In the genomic region with DNA sequence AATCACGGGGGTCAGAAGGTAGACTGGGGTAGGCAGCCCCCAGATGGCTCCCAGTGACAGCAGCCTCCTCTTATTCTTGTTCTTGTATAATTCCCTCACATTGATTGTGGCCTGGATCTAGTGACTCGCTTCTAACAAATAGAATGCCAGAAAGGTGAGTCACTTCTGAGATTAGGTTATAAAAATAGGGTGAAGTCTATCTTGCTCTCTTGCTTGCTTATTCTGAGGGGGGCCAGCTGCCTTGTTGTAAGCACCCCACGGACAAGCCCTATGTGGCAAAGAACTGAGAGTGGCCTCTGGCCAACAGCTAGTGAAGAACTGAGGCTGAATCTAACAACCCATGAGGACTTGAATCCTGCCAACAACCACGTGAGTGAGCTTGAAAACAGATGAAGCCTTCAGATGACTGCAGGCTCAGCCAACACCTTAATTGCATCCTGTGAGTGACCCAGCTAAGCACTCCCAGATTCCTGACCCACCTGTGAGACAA, we compare ENCODE assay signal across 9 cellular contexts. TPM values are rescaled to one million over a fixed set of nuclear protein-coding genes. Genes with fewer than 3 reads are reported as not detected.
DNase-seq lines count a peak whose midpoint lies in the region; ATAC-seq, FAIRE-seq and TF ChIP-seq lines count a peak whose summit lies in the region.
"Had no signal": no experiment of that assay in that cellular context is flagged by ENCODE, and none has a peak within 500 bp of the region (broad histone marks: within the 10 kb centered on the region; RNA-seq: fewer than 3 reads in every experiment).

No MANE protein-coding gene starts in this region.

- CTCF ChIA-PET in Calu3 (lab: Charles Lee) = interaction anchor here (1.0 to 1.4 kb wide), 4 partner anchors 29 to 262 kb away, joined by 3 read pairs; no protein-coding TSS in a partner anchor

- peak overlapping the region; percentile 92 for H3K27ac Mint-ChIP-seq in Calu3 (ENCODE audit: unreplicated experiment)

- peak; percentile 61 for DNase-seq in Calu3
- DNase-seq in RCC 7860 (ENCODE audit: low spot score) = peak; percentile 75
- peak; percentile 67 for DNase-seq in fibroblast of mammary gland (ENCODE audit: low read depth)
- DNase-seq in occipital lobe (lab: John Stamatoyannopoulos, UW) = peak; percentile 29
- DNase-seq in NCI-H774 (lab: John Stamatoyannopoulos, UW) = no peak
- no peak for DNase-seq in NAMALWA (ENCODE audit: low spot score)
- no peak for DNase-seq in erythroblast (lab: John Stamatoyannopoulos, UW)
- DNase-seq: activated CD4-positive, alpha-beta T cell treated with anti-CD3 and anti-CD28 coated beads, Interleukin-2, amount 50 U/mL, for 48 hours had no signal

- peak; percentile 10 for FAIRE-seq in RCC 7860 (lab: Jason Lieb, UNC)

- ATAC-seq in GM18867 (IDR thresholded peaks at IDR 0.05; ENCODE audit: unreplicated experiment) = no peak

- H3K27me3 Mint-ChIP-seq in Calu3 (ENCODE audit: unreplicated experiment) = no peaks in the 10 kb centered on the region

- H3K9me3 Mint-ChIP-seq in Calu3 (ENCODE audit: low read depth, unreplicated experiment) = peaks cover 3% of the 10 kb centered on the region

- intact Hi-C loops in Calu3 (cut with micrococcal nuclease; ENCODE audit: unreplicated experiment) = loop anchor here (10.0 kb wide), 1 partner anchor 260 kb away; the partner anchor contains the start of gene KDM3A

- H3K4me3 Mint-ChIP-seq in Calu3 (ENCODE audit: low read depth, unreplicated experiment) = peak overlapping the region; percentile 66

- TF ChIP-seq POLR2A in erythroblast (IDR thresholded peaks at IDR 0.05; ENCODE audit: low read length) = no peak

- H3K4me3 ChIP-seq in fibroblast of mammary gland (ENCODE audit: control insufficient read depth, low read depth, low read length) = no peak overlapping the region

- BruUV-seq in Calu3 (replicated peaks; lab: Mats Ljungman, UMichigan) = TSS peak; percentile 78

- no peak for TF ChIP-seq CTCF in Calu3 (IDR thresholded peaks at IDR 0.05; ENCODE audit: unreplicated experiment)
- no peak for TF ChIP-seq CTCF in fibroblast of mammary gland (conservative IDR thresholded peaks at IDR 0.05; ENCODE audit: control insufficient read depth, insufficient read depth, low read depth, low read length)

- H3K4me1 Mint-ChIP-seq in Calu3 (ENCODE audit: low read depth, unreplicated experiment) = peaks cover 41% of the 10 kb centered on the region

- peaks cover 18% of the 10 kb centered on the region for H3K36me3 Mint-ChIP-seq in Calu3 (ENCODE audit: insufficient read depth, unreplicated experiment)

RNA-seq across cellular contexts. Expression of gene RMND5A, which starts 15.6 kb away (rescaled TPM):
- total RNA-seq in Calu3 (2022) (46.5 and 52.4 TPM in 2 replicates), occipital lobe (83.0 TPM)

Comparison
In these comparisons a context has a peak if more than half of its experiments do, and no peak if none do; other contexts are left out.
1. DNase-seq: peak in Calu3 (single experiment), RCC 7860 (single experiment), fibroblast of mammary gland (single experiment) and occipital lobe (single experiment); none in NCI-H774 (single experiment), NAMALWA (single experiment) and erythroblast (0 of 2).